19 cellular contexts compared by ENCODE assay signal in the genomic region with DNA sequence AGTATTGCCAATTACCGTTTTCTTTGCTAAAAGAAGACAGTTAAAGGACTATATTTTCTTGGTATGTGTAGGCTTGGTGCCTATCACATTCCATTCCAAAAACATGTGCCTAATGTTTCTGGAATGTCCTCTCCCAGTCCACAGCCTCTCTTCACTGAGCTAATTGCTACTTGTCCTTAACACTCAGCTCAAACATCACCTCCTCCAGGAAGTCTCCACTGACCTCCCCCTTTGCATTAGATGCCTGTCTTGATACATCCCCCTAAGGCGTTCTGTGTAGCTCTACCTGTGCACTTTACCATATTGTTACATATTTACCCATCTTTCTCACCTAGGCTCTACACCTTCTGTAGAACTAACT.
DNase-seq lines count a peak whose midpoint lies in the region; ATAC-seq, FAIRE-seq and TF ChIP-seq lines count a peak whose summit lies in the region.
"Had no signal": no experiment of that assay in that cellular context is flagged by ENCODE, and none has a peak within 500 bp of the region (broad histone marks: within the 10 kb centered on the region; RNA-seq: fewer than 3 reads in every experiment).

No MANE protein-coding gene starts in this region.

- H3K4me2 ChIP-seq in H1 (ENCODE audit: insufficient read depth in 1 of 2, low read depth in 2 of 2, low read length in 2 of 2): no peak overlapping the region
- H3K4me2 ChIP-seq: KMS-11 had no signal

- POLR2A ChIA-PET in H1 (lab: Charles Lee; ENCODE audit: partially characterized antibody): interaction anchor here (1.0 kb wide), 1 partner anchor 40 kb away, joined by 3 read pairs; no protein-coding TSS in a partner anchor

- H3K27me3 ChIP-seq in H1 (replicated peaks in 1 of 4; ENCODE audit: control insufficient read depth in 3 of 4, extremely low read depth in 1 of 4, insufficient read depth in 3 of 4, low read length in 3 of 4) (no peaks in the 10 kb centered on the region), lower lobe of right lung (ENCODE audit: low read depth) (no peaks in the 10 kb centered on the region)
- H3K27me3 ChIP-seq: adrenal gland, heart left ventricle, pancreas, uterus had no signal

- no peak overlapping the region for H4K91ac ChIP-seq in H1 (replicated peaks; ENCODE audit: insufficient read length, low read length)

- H3K36me3 ChIP-seq in H1 (ENCODE audit: control insufficient read depth in 2 of 4, insufficient read depth in 4 of 4, low read length in 3 of 4): no peaks in the 10 kb centered on the region
- no peaks in the 10 kb centered on the region for H3K36me3 ChIP-seq in lower lobe of right lung
- H3K36me3 ChIP-seq: adrenal gland, heart left ventricle, pancreas, uterus had no signal

- no peak overlapping the region for H4K5ac ChIP-seq in H1 (ENCODE audit: insufficient read length, low read depth, low read length)

- no peak overlapping the region for H3K4ac ChIP-seq in H1 (replicated peaks; ENCODE audit: insufficient read length, low read depth, low read length)

- 93% methylated on average over 2 of the region's 2 CpGs; no CpG with 5 or more reads in 1 of the 2 experiments for WGBS in H1 (ENCODE audit: extremely low coverage in 1 of 2, insufficient coverage in 1 of 2, insufficient read length in 1 of 2, insufficient replicate concordance in 2 of 2, low coverage in 1 of 2, low lambda C conversion rate in 2 of 2, missing lambda C conversion rate in 1 of 2), 2 experiments

- no peak overlapping the region for H3K9ac ChIP-seq in H1 (replicated peaks in 1 of 4; ENCODE audit: extremely low read depth in 1 of 4, low read depth in 3 of 4, low read length in 3 of 4)
- H3K9ac ChIP-seq: KMS-11 had no signal

- no peak overlapping the region for H2BK120ac ChIP-seq in H1 (replicated peaks; ENCODE audit: low read depth, low read length)

- no peak overlapping the region for H2BK12ac ChIP-seq in H1 (ENCODE audit: low read depth, low read length)

- H3K23ac ChIP-seq in H1 (ENCODE audit: insufficient read length): no peak overlapping the region

- H3K56ac ChIP-seq in H1 (replicated peaks; ENCODE audit: insufficient read length, low read depth, low read length): no peak overlapping the region

- no peak for TF ChIP-seq CTCF in H1 (IDR thresholded peaks at IDR 0.05; ENCODE audit: control extremely low read depth in 1 of 3, insufficient read depth in 1 of 3, low read depth in 1 of 3, low read length in 3 of 3)
- no peak for TF ChIP-seq CTCF in lower lobe of right lung (IDR thresholded peaks at IDR 0.05)

- peak overlapping the region; percentile 32; the same call in 1 of the 2 replicates for H2AK5ac ChIP-seq in H1 (ENCODE audit: low read depth, low read length)

- no peak overlapping the region for H2BK20ac ChIP-seq in H1 (ENCODE audit: low read length)

- no peaks in the 10 kb centered on the region for H3K79me2 ChIP-seq in H1 (ENCODE audit: control insufficient read depth in 1 of 2, insufficient read depth in 2 of 2, low read length in 2 of 2)

- H3K23me2 ChIP-seq in H1 (ENCODE audit: low read depth, low read length): no peaks in the 10 kb centered on the region

- no peak overlapping the region for H3K4me3 ChIP-seq in H1 (ENCODE audit: extremely low read depth in 1 of 4, insufficient read depth in 2 of 4, low read depth in 3 of 4, low read length in 4 of 4)
- no peak overlapping the region for H3K4me3 ChIP-seq in lower lobe of right lung
- H3K4me3 ChIP-seq: adrenal gland, heart left ventricle, pancreas, uterus had no signal

- FAIRE-seq in H1 (lab: Jason Lieb, UNC): no peak
- FAIRE-seq: colon, pancreas had no signal

- TF ChIP-seq POLR2A in H1 (IDR thresholded peaks at IDR 0.05; ENCODE audit: control extremely low read depth in 1 of 2, low read depth in 2 of 2, low read length in 2 of 2): no peak

- no peak overlapping the region for H3K18ac ChIP-seq in H1 (ENCODE audit: extremely low read depth, low read length)

- no peak overlapping the region for H2AFZ ChIP-seq in H1 (ENCODE audit: low read length)

- H3K4me1 ChIP-seq in H1 (replicated peaks in 1 of 4; ENCODE audit: control insufficient read depth in 3 of 4, insufficient read depth in 4 of 4, low read length in 3 of 4): peaks cover 3 to 18% (median 13%) of the 10 kb centered on the region in 4 experiments; a peak in 3 of 7 replicates
- H3K4me1 ChIP-seq in lower lobe of right lung: no peaks in the 10 kb centered on the region
- H3K4me1 ChIP-seq: adrenal gland, heart left ventricle, pancreas, uterus had no signal

- H3K14ac ChIP-seq in H1 (ENCODE audit: insufficient read length): no peak overlapping the region

- H2BK5ac ChIP-seq in H1 (ENCODE audit: low read depth, low read length): no peak overlapping the region; the same call in 1 of the 2 replicates

- TF ChIP-seq EP300 in H1 (IDR thresholded peaks at IDR 0.05; ENCODE audit: borderline replicate concordance in 1 of 2, low read depth in 2 of 2, low read length in 2 of 2): no peak

- H3K27ac ChIP-seq in H1 (ENCODE audit: low read depth, low read length) (no peak overlapping the region), lower lobe of right lung (no peak overlapping the region)
- H3K27ac ChIP-seq: adrenal gland, heart left ventricle, KMS-11, pancreas, uterus had no signal

- no peaks in the 10 kb centered on the region for H3K9me3 ChIP-seq in H1 (ENCODE audit: insufficient read depth in 2 of 2, low read depth in 1 of 2, low read length in 1 of 2)
- H3K9me3 ChIP-seq in lower lobe of right lung: no peaks in the 10 kb centered on the region
- H3K9me3 ChIP-seq: adrenal gland, heart left ventricle, pancreas, uterus had no signal

- intact Hi-C loops in lower lobe of right lung (cut with DNase I): no loop called here

- H2BK15ac ChIP-seq in H1 (ENCODE audit: low read length): no peak overlapping the region

- peak; percentile 58 to 64 for ATAC-seq in lower lobe of right lung
- ATAC-seq: heart left ventricle; pancreas; stimulated activated naive CD8-positive, alpha-beta T cell treated with anti-CD3 and anti-CD28 coated beads, Interleukin-15, Interleukin-2, amounts not matched to agents 100 U/mL and 50 U/mL, for 24 hours had no signal

- CTCF ChIA-PET in H1 (lab: Charles Lee; ENCODE audit: partially characterized antibody): interaction anchor here (0.6 to 1.9 kb wide), 5 partner anchors 12 to 185 kb away, joined by 3 to 6 read pairs (median 4); no protein-coding TSS in a partner anchor

- H4K20me1 ChIP-seq in H1 (replicated peaks in 1 of 2; ENCODE audit: control insufficient read depth in 1 of 2, insufficient read depth in 2 of 2, low read length in 2 of 2): no peaks in the 10 kb centered on the region

- H4K8ac ChIP-seq in H1 (ENCODE audit: extremely low read depth, insufficient read depth, low read length): no peak overlapping the region

- DNase-seq in AG08396 (ENCODE audit: low spot score) (peak; percentile 35), M059J (ENCODE audit: low read depth) (peak; percentile 79), H1 (ENCODE audit: low read depth in 1 of 2, low spot score in 2 of 2) (no peak), lower lobe of right lung (no peak), HuH-7.5 (ENCODE audit: low spot score) (no peak), Kasumi-1 (lab: John Stamatoyannopoulos, UW) (no peak), midbrain (lab: John Stamatoyannopoulos, UW) (no peak), NCI-H2029 treated with DMSO at 0.1 percent for 48 hours (lab: John Stamatoyannopoulos, UW) (no peak)
- DNase-seq: activated CD4-positive, alpha-beta T cell treated with anti-CD3 and anti-CD28 coated beads, Interleukin-2, amount 50 U/mL, for 4 hours; adrenal gland; heart left ventricle; NCI-H1436 treated with DMSO at 0.1 percent for 48 hours; NCI-H446; pancreas; stimulated activated CD4-positive, alpha-beta T cell treated with anti-CD3 and anti-CD28 coated beads, Interleukin-12 subunit alpha, Interleukin-12 subunit beta, amount 100 ng/mL, for 4 hours; stimulated activated naive CD8-positive, alpha-beta T cell treated with anti-CD3 and anti-CD28 coated beads, Interleukin-15, Interleukin-2, amounts not matched to agents 100 U/mL and 50 U/mL, for 24 hours; uterus had no signal

- no peak for TF ChIP-seq RAD21 in H1 (IDR thresholded peaks at IDR 0.05 in 1 of 2, conservative IDR thresholded peaks at IDR 0.05 in 1 of 2; ENCODE audit: low read depth in 2 of 2, low read length in 2 of 2)

- H3K79me1 ChIP-seq in H1 (ENCODE audit: low read depth, low read length): no peaks in the 10 kb centered on the region

TF ChIP-seq in H1, 55 proteins besides CTCF, POLR2A, EP300 and RAD21:
- TF ChIP-seq SIRT6 (IDR thresholded peaks at IDR 0.05; ENCODE audit: low read length) (no peak), SRF (IDR thresholded peaks at IDR 0.05; ENCODE audit: low read depth, low read length) (no peak), CHD1 (IDR thresholded peaks at IDR 0.05; ENCODE audit: low read depth, low read length) (no peak), HDAC2 (IDR thresholded peaks at IDR 0.05; ENCODE audit: borderline replicate concordance in 1 of 2, low read depth in 2 of 2, low read length in 2 of 2) (no peak), RNF2 (IDR thresholded peaks at IDR 0.05; ENCODE audit: borderline replicate concordance, low read depth, low read length, missing control alignments, poor library complexity, severe bottlenecking) (no peak), KDM4A (IDR thresholded peaks at IDR 0.05; ENCODE audit: low read depth, low read length, severe bottlenecking) (no peak), SP2 (IDR thresholded peaks at IDR 0.05; ENCODE audit: low read length) (no peak), POLR2AphosphoS5 (IDR thresholded peaks at IDR 0.05; ENCODE audit: low read depth, low read length) (no peak), TCF12 (IDR thresholded peaks at IDR 0.05; ENCODE audit: low read depth, low read length) (no peak), BACH1 (IDR thresholded peaks at IDR 0.05; ENCODE audit: low read length) (no peak)

Comparison
In these comparisons a context has a peak if more than half of its experiments do, and no peak if none do; other contexts are left out.
1. DNase-seq: peak in AG08396 (single experiment) and M059J (single experiment); none in H1 (0 of 2), lower lobe of right lung (single experiment), HuH-7.5 (single experiment), Kasumi-1 (0 of 2), midbrain (single experiment) and NCI-H2029 treated with DMSO at 0.1 percent for 48 hours (single experiment).